ENCODE assay signal across 8 cellular contexts in genomic region chr16:75648265-75649076, GRCh38. TPM values are rescaled to one million over a fixed set of nuclear protein-coding genes. Genes with fewer than 3 reads are reported as not detected.
DNase-seq lines count a peak whose midpoint lies in the region; ATAC-seq, FAIRE-seq and TF ChIP-seq lines count a peak whose summit lies in the region.

No MANE protein-coding gene starts in this region.

- peaks cover 65% of the 10 kb centered on the region for H3K4me1 Mint-ChIP-seq in activated naive CD4-positive, alpha-beta T cell treated with anti-CD3 and anti-CD28 coated beads, Interleukin-2, amount 50 U/mL, for 24 hours
- H3K4me1 Mint-ChIP-seq in glutamatergic neuron (ENCODE audit: low read depth, unreplicated experiment), result peaks cover 19% of the 10 kb centered on the region

- no peaks in the 10 kb centered on the region for H3K27me3 ChIP-seq in Loucy (ENCODE audit: insufficient read depth, low read length, poor library complexity, severe bottlenecking)
- H3K27me3 ChIP-seq in osteoblast (ENCODE audit: insufficient read depth, low read length), result no peaks in the 10 kb centered on the region
- H3K27me3 ChIP-seq in thoracic aorta (replicated peaks; ENCODE audit: insufficient read depth), result no peaks in the 10 kb centered on the region

- no peaks in the 10 kb centered on the region for H3K9me2 ChIP-seq in Loucy (replicated peaks; ENCODE audit: low read depth, low read length)

- H3K79me2 ChIP-seq in Loucy (ENCODE audit: insufficient read depth, low read length), result peaks cover 95% of the 10 kb centered on the region
- peaks cover 93% of the 10 kb centered on the region for H3K79me2 ChIP-seq in osteoblast (ENCODE audit: insufficient read depth, low read length)

- H3K9ac ChIP-seq in Loucy (ENCODE audit: low read depth, low read length, poor library complexity, severe bottlenecking), result peak overlapping the region; percentile 97
- peak overlapping the region; percentile 89 for H3K9ac ChIP-seq in SK-N-MC (ENCODE audit: insufficient read length)

- DNase-seq in G401 (ENCODE audit: low spot score) (peak; percentile 85), H54 (ENCODE audit: insufficient read length, low spot score) (peak; percentile 58), SK-N-MC (ENCODE audit: low read depth, low spot score) (no peak), glutamatergic neuron (peak; percentile 89), osteoblast (ENCODE audit: insufficient read length, low spot score, missing footprints) (peak; percentile 88), thoracic aorta (ENCODE audit: low spot score) (peak; percentile 53)

- H3F3A ChIP-seq in Loucy (ENCODE audit: low read depth), result peaks cover 4% of the 10 kb centered on the region; the same call in 1 of the 2 replicates

- H4K20me1 ChIP-seq in Loucy (ENCODE audit: insufficient read depth, low read length, poor library complexity, severe bottlenecking) (peaks cover 86% of the 10 kb centered on the region), osteoblast (ENCODE audit: insufficient read depth, low read length) (peaks cover 53% of the 10 kb centered on the region)

- H3K4me2 ChIP-seq in Loucy (ENCODE audit: low read depth, low read length, poor library complexity, severe bottlenecking) (peak overlapping the region; percentile 96), osteoblast (ENCODE audit: insufficient read depth, low read length) (peak overlapping the region; percentile 93)

- peaks cover 20% of the 10 kb centered on the region for H3K36me3 Mint-ChIP-seq in activated naive CD4-positive, alpha-beta T cell treated with anti-CD3 and anti-CD28 coated beads, Interleukin-2, amount 50 U/mL, for 24 hours
- peaks cover 5% of the 10 kb centered on the region for H3K36me3 Mint-ChIP-seq in glutamatergic neuron (ENCODE audit: unreplicated experiment)

- H3K9me3 Mint-ChIP-seq in activated naive CD4-positive, alpha-beta T cell treated with anti-CD3 and anti-CD28 coated beads, Interleukin-2, amount 50 U/mL, for 24 hours, result no peaks in the 10 kb centered on the region
- H3K9me3 Mint-ChIP-seq in glutamatergic neuron (ENCODE audit: unreplicated experiment), result peaks cover 15% of the 10 kb centered on the region

- FAIRE-seq in H54 (lab: Jason Lieb, UNC), result no peak

- H3K4me1 ChIP-seq in Loucy (ENCODE audit: insufficient read depth, low read length, poor library complexity, severe bottlenecking) (peaks cover 61% of the 10 kb centered on the region), osteoblast (ENCODE audit: insufficient read depth, low read length) (peaks cover 34% of the 10 kb centered on the region), thoracic aorta (ENCODE audit: control insufficient read depth in 1 of 2, low read depth in 2 of 2) (peaks cover 38 to 56% of the 10 kb centered on the region in 2 donors)

- H3K27ac ChIP-seq in SK-N-MC (peak overlapping the region; percentile 84), osteoblast (ENCODE audit: low read depth, low read length) (peak overlapping the region; percentile 91), thoracic aorta (peak overlapping the region; percentile 98)

- H3K36me3 ChIP-seq in Loucy (ENCODE audit: insufficient read depth, low read length) (no peaks in the 10 kb centered on the region; the same call in 1 of the 2 replicates), SK-N-MC (ENCODE audit: insufficient read depth, low read length) (peaks cover 19% of the 10 kb centered on the region; the same call in 1 of the 2 replicates), osteoblast (ENCODE audit: insufficient read depth, low read length) (peaks cover 19% of the 10 kb centered on the region), thoracic aorta (peaks cover 3% of the 10 kb centered on the region)

- H3K4me3 Mint-ChIP-seq in activated naive CD4-positive, alpha-beta T cell treated with anti-CD3 and anti-CD28 coated beads, Interleukin-2, amount 50 U/mL, for 24 hours, result peak overlapping the region; percentile 97
- peak overlapping the region; percentile 97 for H3K4me3 Mint-ChIP-seq in glutamatergic neuron (ENCODE audit: unreplicated experiment)

- peak overlapping the region; percentile 98 for H3K4me3 ChIP-seq in Loucy (ENCODE audit: low read length, poor library complexity, severe bottlenecking)
- peak overlapping the region; percentile 89 for H3K4me3 ChIP-seq in SK-N-MC
- peak overlapping the region; percentile 89 for H3K4me3 ChIP-seq in osteoblast (ENCODE audit: insufficient read depth, low read length)
- H3K4me3 ChIP-seq in thoracic aorta, result peak overlapping the region; percentile 91

- in situ Hi-C loops in G401 (cut with HindIII; ENCODE audit: low sequenced_read_pairs), result no loop called here

- peak overlapping the region; percentile 93 for H3K27ac Mint-ChIP-seq in activated naive CD4-positive, alpha-beta T cell treated with anti-CD3 and anti-CD28 coated beads, Interleukin-2, amount 50 U/mL, for 24 hours
- peak overlapping the region; percentile 97 for H3K27ac Mint-ChIP-seq in glutamatergic neuron (ENCODE audit: unreplicated experiment)

- peak overlapping the region; percentile 95 for H2AFZ ChIP-seq in Loucy (ENCODE audit: low read length)
- H2AFZ ChIP-seq in osteoblast (ENCODE audit: low read length), result peak overlapping the region; percentile 96

- peak; percentile 42; the same call in 1 of the 2 replicates for TF ChIP-seq POLR2A in H54 (IDR thresholded peaks at IDR 0.05; ENCODE audit: low read depth, low read length)

- TF ChIP-seq CTCF in Loucy (conservative IDR thresholded peaks at IDR 0.05; ENCODE audit: low read length), result no peak
- no peak for TF ChIP-seq CTCF in glutamatergic neuron (IDR thresholded peaks at IDR 0.05; ENCODE audit: partially characterized antibody, unreplicated experiment)
- no peak for TF ChIP-seq CTCF in osteoblast (IDR thresholded peaks at IDR 0.05; ENCODE audit: extremely low read depth, low read depth, low read length)
- TF ChIP-seq CTCF in thoracic aorta (IDR thresholded peaks at IDR 0.05), result no peak

- H3K9me3 ChIP-seq in Loucy (ENCODE audit: insufficient read depth, low read depth, low read length) (no peaks in the 10 kb centered on the region), SK-N-MC (ENCODE audit: low read depth, low read length) (no peaks in the 10 kb centered on the region), osteoblast (ENCODE audit: low read depth, low read length) (no peaks in the 10 kb centered on the region), thoracic aorta (no peaks in the 10 kb centered on the region)

- ATAC-seq in thoracic aorta (ENCODE audit: insufficient number of reproducible peaks, low FRiP score, low read depth), result no peak

- no peaks in the 10 kb centered on the region for H3K27me3 Mint-ChIP-seq in activated naive CD4-positive, alpha-beta T cell treated with anti-CD3 and anti-CD28 coated beads, Interleukin-2, amount 50 U/mL, for 24 hours
- H3K27me3 Mint-ChIP-seq in glutamatergic neuron (ENCODE audit: unreplicated experiment), result peaks cover 10% of the 10 kb centered on the region

RNA-seq across cellular contexts. Expression of gene TERF2IP, which starts 0.9 kb away (rescaled TPM):
- total RNA-seq in G401 (2014; rRNA removed; shearing (Covaris generic)), result 23.8 and 34.3 TPM in 2 replicates
- total RNA-seq in glutamatergic neuron (ENCODE audit: unreplicated experiment), result 137 TPM
- 39.1 and 39.5 TPM in 2 replicates for total RNA-seq in osteoblast
- total RNA-seq in thoracic aorta, result 10 to 100 TPM; 78.3 to 83.8 TPM

RNA-seq across cellular contexts. Expression of gene KARS1, which starts 1.0 kb away (rescaled TPM):
- total RNA-seq in G401 (2014; rRNA removed; shearing (Covaris generic)), result 266 and 292 TPM in 2 replicates
- total RNA-seq in glutamatergic neuron (ENCODE audit: unreplicated experiment) (97.4 TPM), osteoblast (121 and 125 TPM in 2 replicates), thoracic aorta (10 to 100 TPM; 71.5 to 76.1 TPM)

RNA-seq across cellular contexts. Expression of gene ADAT1, which starts 25.4 kb away (rescaled TPM):
- 24.2 and 25.1 TPM in 2 replicates for total RNA-seq in G401 (2014; rRNA removed; shearing (Covaris generic))
- total RNA-seq in glutamatergic neuron (ENCODE audit: unreplicated experiment) (80.1 TPM), osteoblast (46.0 and 54.8 TPM in 2 replicates), thoracic aorta (10 to 100 TPM; 41.2 to 46.3 TPM)

RNA-seq across cellular contexts. Expression of gene CPHXL2, which starts 28.3 kb away (rescaled TPM):
- total RNA-seq in G401 (2014; rRNA removed; shearing (Covaris generic)), result not detected in 2 replicates
- total RNA-seq in glutamatergic neuron (ENCODE audit: unreplicated experiment), result not detected
- total RNA-seq in osteoblast, result not detected in 2 replicates
- total RNA-seq in thoracic aorta, result not detected

RNA-seq across cellular contexts. Expression of gene DUXB, which starts 52.8 kb away (rescaled TPM):
- total RNA-seq in G401 (2014; rRNA removed; shearing (Covaris generic)), result not detected in 2 replicates
- total RNA-seq in glutamatergic neuron (ENCODE audit: unreplicated experiment), result not detected
- not detected in 2 replicates for total RNA-seq in osteoblast
- not detected for total RNA-seq in thoracic aorta
